23 cellular contexts compared by ENCODE assay signal in genomic region chr16:88903267-88903666, GRCh38. TPM values are rescaled to one million over a fixed set of nuclear protein-coding genes. Genes with fewer than 3 reads are reported as not detected.
"Had no signal": no experiment of that assay in that cellular context is flagged by ENCODE, and none has a peak within 500 bp of the region (broad histone marks: within the 10 kb centered on the region; RNA-seq: fewer than 3 reads in every experiment).

No MANE protein-coding gene starts in this region.

- H3K27ac Mint-ChIP-seq: dendritic cell treated with granulocyte-macrophage colony-stimulating factor and Interleukin-4, amounts not matched to agents 40 ng/mL and 50 ng/mL, for 4 days; effector memory CD8-positive, alpha-beta T cell; immature natural killer cell; memory B cell; naive thymus-derived CD4-positive, alpha-beta T cell; nephron progenitor cell had no signal

- H3K36me3 Mint-ChIP-seq: immature natural killer cell; memory B cell; naive thymus-derived CD4-positive, alpha-beta T cell had no signal

- H3K4me3 Mint-ChIP-seq: dendritic cell treated with granulocyte-macrophage colony-stimulating factor and Interleukin-4, amounts not matched to agents 40 ng/mL and 50 ng/mL, for 4 days; effector memory CD8-positive, alpha-beta T cell; immature natural killer cell; memory B cell; naive thymus-derived CD4-positive, alpha-beta T cell; nephron progenitor cell had no signal

- H3K27ac ChIP-seq: epithelial cell of prostate, esophagus muscularis mucosa, gastroesophageal sphincter, left lung, lower lobe of right lung, skin epidermis had no signal

- H3K27me3 Mint-ChIP-seq: dendritic cell treated with granulocyte-macrophage colony-stimulating factor and Interleukin-4, amounts not matched to agents 40 ng/mL and 50 ng/mL, for 4 days; memory B cell; naive thymus-derived CD4-positive, alpha-beta T cell had no signal

- H3K27me3 ChIP-seq: left lung had no signal

- ATAC-seq: effector memory CD8-positive, alpha-beta T cell; gastroesophageal sphincter; left lung; lower lobe of right lung; naive thymus-derived CD4-positive, alpha-beta T cell; right cardiac atrium had no signal

- DNase-seq: effector memory CD8-positive, alpha-beta T cell; glutamatergic neuron; immature natural killer cell; left lung; lower lobe of right lung; naive thymus-derived CD4-positive, alpha-beta T cell; nephron progenitor cell; right cardiac atrium; stimulated activated CD4-positive, alpha-beta T cell treated with anti-CD3 and anti-CD28 coated beads, Interleukin-2, amount 100 ng/mL, for 24 hours; stimulated activated CD4-positive, alpha-beta T cell treated with anti-CD3 and anti-CD28 coated beads, Interleukin-4, amount 100 ng/mL, for 4 hours; stimulated activated naive CD4-positive, alpha-beta T cell treated with Interleukin-2 at 50 U/mL for 16 hours; trophoblast cell had no signal

- H3K9me3 Mint-ChIP-seq: dendritic cell treated with granulocyte-macrophage colony-stimulating factor and Interleukin-4, amounts not matched to agents 40 ng/mL and 50 ng/mL, for 4 days; effector memory CD8-positive, alpha-beta T cell; immature natural killer cell; memory B cell; naive thymus-derived CD4-positive, alpha-beta T cell; nephron progenitor cell had no signal

- H3K4me1 ChIP-seq: gastroesophageal sphincter, left lung, lower lobe of right lung had no signal

- H3K4me3 ChIP-seq: esophagus muscularis mucosa, gastroesophageal sphincter, left lung, lower lobe of right lung, skin epidermis had no signal

- H3K9me3 ChIP-seq: esophagus muscularis mucosa, gastroesophageal sphincter, left lung, lower lobe of right lung had no signal

RNA-seq across cellular contexts. Expression of gene PABPN1L, which starts 36.8 kb away (rescaled TPM):
- total RNA-seq: esophagus muscularis mucosa; fibroblast of villous mesenchyme; left lung; lower lobe of right lung; naive thymus-derived CD4-positive, alpha-beta T cell; osteocyte; posterior vena cava; right cardiac atrium; urinary bladder had no signal
- polyA plus RNA-seq: immature natural killer cell; keratinocyte; naive thymus-derived CD4-positive, alpha-beta T cell; right cardiac atrium; urinary bladder had no signal
